In the genomic region with DNA sequence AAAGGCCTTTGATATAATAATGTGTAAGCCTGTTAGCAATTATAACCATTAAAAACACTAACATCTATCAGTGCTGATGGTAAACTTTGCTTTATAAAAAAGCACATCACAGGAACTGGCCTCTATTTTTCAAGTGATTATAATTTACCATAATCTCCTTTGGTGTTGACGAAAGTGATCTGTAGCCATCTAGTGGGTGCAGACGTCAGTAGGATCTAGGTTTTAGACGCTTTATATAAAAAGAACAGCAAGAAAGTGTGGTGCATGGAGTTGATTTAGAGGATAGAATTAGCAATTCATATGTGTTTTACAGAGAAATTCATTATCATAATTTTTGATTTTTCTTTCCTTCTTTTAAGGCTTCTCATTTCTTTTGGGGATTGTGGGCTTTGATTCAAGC, we compare ENCODE assay signal across 20 cellular contexts.
"Had no signal": no experiment of that assay in that cellular context is flagged by ENCODE, and none has a peak within 500 bp of the region (broad histone marks: within the 10 kb centered on the region; RNA-seq: fewer than 3 reads in every experiment).

No MANE protein-coding gene starts in this region.

- H3K27ac ChIP-seq: neutrophil, pancreas, right lobe of liver, suprapubic skin, transverse colon, vagina had no signal

- H3K4me1 ChIP-seq: pancreas, right lobe of liver, suprapubic skin, vagina had no signal

- H3K9me3 ChIP-seq: neutrophil, pancreas, right lobe of liver, suprapubic skin, transverse colon, vagina had no signal

- H3K27me3 ChIP-seq: neutrophil, pancreas, right lobe of liver, suprapubic skin, transverse colon, vagina had no signal

- DNase-seq: activated B cell treated with CpG ODN at 0.5 μM for 24 hours; activated CD4-positive, alpha-beta T cell treated with anti-CD3 and anti-CD28 coated beads for 4 hours; activated CD8-positive, alpha-beta T cell treated with anti-CD3 and anti-CD28 coated beads, Interleukin-2, amount 10 ng/mL, durations not matched to agents 7 days and 5 days; activated naive CD4-positive, alpha-beta T cell treated with anti-CD3 and anti-CD28 coated beads, Interleukin-2, amount 50 U/mL, for 16 hours; activated T-cell treated with anti-CD3 and anti-CD28 coated beads, Interleukin-2, amount 50 U/mL, for 24 hours; aorta; effector CD8-positive, alpha-beta T cell; glutamatergic neuron; islet precursor cell; left colon; natural killer cell; pancreas; right lobe of liver; stimulated activated CD4-positive, alpha-beta T cell treated with anti-CD3 and anti-CD28 coated beads, Interleukin-15, amount 100 ng/mL, for 24 hours; stimulated activated CD4-positive, alpha-beta T cell treated with anti-CD3 and anti-CD28 coated beads, Interleukin-2, amount 100 ng/mL, for 48 hours; transverse colon had no signal

- H3K4me3 ChIP-seq: lung, pancreas, right lobe of liver, suprapubic skin, transverse colon, vagina had no signal
